In the genomic region with DNA sequence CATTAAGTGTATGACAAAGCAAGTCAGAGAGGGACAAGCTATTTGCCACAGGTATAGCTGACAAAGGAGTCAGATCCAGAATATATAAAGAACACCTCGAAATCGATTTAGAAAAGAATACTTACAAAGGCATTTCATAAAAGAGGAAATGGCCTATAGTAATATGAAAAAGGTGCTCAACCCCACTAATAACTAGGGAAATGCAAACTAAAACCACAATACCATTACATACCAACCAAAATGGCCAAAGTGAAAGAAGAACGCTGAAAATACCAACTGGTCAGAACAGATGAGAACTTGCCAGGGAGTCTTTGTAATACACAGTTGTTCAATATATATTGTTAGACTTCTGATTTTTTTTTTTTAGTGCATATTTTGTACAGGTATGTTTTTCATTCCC, we compare ENCODE assay signal across 8 cellular contexts.
DNase-seq lines count a peak whose midpoint lies in the region; ATAC-seq and TF ChIP-seq lines count a peak whose summit lies in the region.

No MANE protein-coding gene starts in this region.

- no peak for TF ChIP-seq CTCF in CD8-positive, alpha-beta T cell (IDR thresholded peaks at IDR 0.05)
- no peak for TF ChIP-seq CTCF in Loucy (conservative IDR thresholded peaks at IDR 0.05; ENCODE audit: low read length)
- no peak for TF ChIP-seq CTCF in sigmoid colon (IDR thresholded peaks at IDR 0.05)
- TF ChIP-seq CTCF in heart right ventricle (IDR thresholded peaks at IDR 0.05): no peak

- no peak for TF ChIP-seq POLR2A in sigmoid colon (IDR thresholded peaks at IDR 0.05)

- no peaks in the 10 kb centered on the region for H3K27me3 ChIP-seq in CD8-positive, alpha-beta T cell (ENCODE audit: insufficient read depth, low read length)
- H3K27me3 ChIP-seq in Loucy (ENCODE audit: insufficient read depth, low read length, poor library complexity, severe bottlenecking) (no peaks in the 10 kb centered on the region), sigmoid colon (no peaks in the 10 kb centered on the region), heart right ventricle (no peaks in the 10 kb centered on the region)

- CTCF ChIA-PET in CD8-positive, alpha-beta T cell (lab: Charles Lee): interaction anchor here (0.6 to 3.4 kb wide), 6 partner anchors 10 to 545 kb away, joined by 3 to 17 read pairs (median 4); partner anchors contain the start of gene CDC42SE2

- H3K36me3 Mint-ChIP-seq in CD8-positive, alpha-beta T cell: peaks cover 33% of the 10 kb centered on the region

- H3K4me3 Mint-ChIP-seq in CD8-positive, alpha-beta T cell: peak overlapping the region; percentile 64

- peak overlapping the region; percentile 91 for H3K27ac Mint-ChIP-seq in CD8-positive, alpha-beta T cell

- no peaks in the 10 kb centered on the region for H3F3A ChIP-seq in Loucy (ENCODE audit: low read depth)

- H2AFZ ChIP-seq in Loucy (ENCODE audit: low read length): no peak overlapping the region

- DNase-seq in CD8-positive, alpha-beta T cell: no peak
- DNase-seq in sigmoid colon (no peak), epidermal melanocyte (ENCODE audit: insufficient read length, low spot score) (no peak), heart right ventricle (no peak), HK-2 (ENCODE audit: unreplicated experiment) (no peak)

- no peaks in the 10 kb centered on the region for H3K27me3 Mint-ChIP-seq in CD8-positive, alpha-beta T cell (ENCODE audit: low read depth)

- H3K27ac ChIP-seq in CD8-positive, alpha-beta T cell (ENCODE audit: low read depth, low read length): no peak overlapping the region
- H3K27ac ChIP-seq in sigmoid colon (no peak overlapping the region), heart right ventricle (no peak overlapping the region)

- peaks cover 26% of the 10 kb centered on the region for H3K4me1 ChIP-seq in CD8-positive, alpha-beta T cell (ENCODE audit: insufficient read depth, low read length)
- H3K4me1 ChIP-seq in Loucy (ENCODE audit: insufficient read depth, low read length, poor library complexity, severe bottlenecking) (peaks cover 17% of the 10 kb centered on the region), sigmoid colon (no peaks in the 10 kb centered on the region), heart right ventricle (peaks cover 0 to 6% (median 0%) of the 10 kb centered on the region in 9 donors)

- no peak for TF ChIP-seq EP300 in sigmoid colon (IDR thresholded peaks at IDR 0.05)

- POLR2A ChIA-PET in CD8-positive, alpha-beta T cell (lab: Charles Lee): interaction anchor here (0.6 to 0.7 kb wide), 2 partner anchors 47 to 320 kb away, joined by 3 read pairs; no protein-coding TSS in a partner anchor

- no peak overlapping the region for H3K4me3 ChIP-seq in CD8-positive, alpha-beta T cell (ENCODE audit: low read depth, low read length)
- no peak overlapping the region for H3K4me3 ChIP-seq in Loucy (ENCODE audit: low read length, poor library complexity, severe bottlenecking)
- no peak overlapping the region for H3K4me3 ChIP-seq in sigmoid colon
- no peak overlapping the region for H3K4me3 ChIP-seq in heart right ventricle

- intact Hi-C loops in CD8-positive, alpha-beta T cell (cut with DNase I, micrococcal nuclease): loop anchor here (1.0 to 10.0 kb wide), 9 partner anchors 22 to 1642 kb away; partner anchors contain the start of gene HINT1 (in 1 of the 2)
- intact Hi-C loops in sigmoid colon (cut with DNase I) (loop anchor here (2.0 to 10.0 kb wide), 3 partner anchors 152 to 1514 kb away; partner anchors contain the start of genes CDC42SE2, CHSY3 and HINT1), heart right ventricle (cut with DNase I) (loop anchor here in 8 of 10 donors (2.0 to 10.0 kb wide), 10 partner anchors 152 to 1519 kb away; partner anchors contain the start of genes CHSY3 (in 4 of the 8), HINT1 (in 3 of the 8), LYRM7 (in 3 of the 8) and CDC42SE2 (in 2 of the 8))

- 55 to 68% methylated on average over 3 of the region's 3 CpGs for WGBS in sigmoid colon, 2 donors
- 79 to 82% methylated on average over 3 of the region's 3 CpGs for WGBS in heart right ventricle, 2 donors

- H3K4me1 Mint-ChIP-seq in CD8-positive, alpha-beta T cell (ENCODE audit: low read depth): peaks cover 45% of the 10 kb centered on the region

- H3K79me2 ChIP-seq in Loucy (ENCODE audit: insufficient read depth, low read length): no peaks in the 10 kb centered on the region

- H3K9me3 Mint-ChIP-seq in CD8-positive, alpha-beta T cell: no peaks in the 10 kb centered on the region

- peak overlapping the region; percentile 23 for H3K4me2 ChIP-seq in Loucy (ENCODE audit: low read depth, low read length, poor library complexity, severe bottlenecking)

- H3K9me2 ChIP-seq in Loucy (replicated peaks; ENCODE audit: low read depth, low read length): no peaks in the 10 kb centered on the region

- H3K36me3 ChIP-seq in CD8-positive, alpha-beta T cell (ENCODE audit: insufficient read depth, low read length): no peaks in the 10 kb centered on the region
- H3K36me3 ChIP-seq in Loucy (ENCODE audit: insufficient read depth, low read length) (no peaks in the 10 kb centered on the region), sigmoid colon (no peaks in the 10 kb centered on the region), heart right ventricle (peaks cover 0 to 35% (median 0%) of the 10 kb centered on the region in 9 donors)

- ATAC-seq in CD8-positive, alpha-beta T cell: no peak
- ATAC-seq in GM19023 (IDR thresholded peaks at IDR 0.05; ENCODE audit: unreplicated experiment) (peak; percentile 58), HG02840 (IDR thresholded peaks at IDR 0.05; ENCODE audit: low FRiP score, unreplicated experiment) (peak; percentile 58), heart right ventricle (no peak)

- no peaks in the 10 kb centered on the region for H4K20me1 ChIP-seq in Loucy (ENCODE audit: insufficient read depth, low read length, poor library complexity, severe bottlenecking)

- H3K9me3 ChIP-seq in CD8-positive, alpha-beta T cell (ENCODE audit: low read length): no peaks in the 10 kb centered on the region
- H3K9me3 ChIP-seq in Loucy (ENCODE audit: insufficient read depth, low read depth, low read length) (no peaks in the 10 kb centered on the region), sigmoid colon (no peaks in the 10 kb centered on the region), heart right ventricle (no peaks in the 10 kb centered on the region)

- H3K9ac ChIP-seq in Loucy (ENCODE audit: low read depth, low read length, poor library complexity, severe bottlenecking): no peak overlapping the region

Comparison
In these comparisons a context has a peak if more than half of its experiments do, and no peak if none do; other contexts are left out.
1. ATAC-seq: peak in GM19023 (single experiment) and HG02840 (single experiment); none in CD8-positive, alpha-beta T cell (single experiment) and heart right ventricle (0 of 8).